Comparison of ENCODE assay signal across 16 cellular contexts in the genomic region with DNA sequence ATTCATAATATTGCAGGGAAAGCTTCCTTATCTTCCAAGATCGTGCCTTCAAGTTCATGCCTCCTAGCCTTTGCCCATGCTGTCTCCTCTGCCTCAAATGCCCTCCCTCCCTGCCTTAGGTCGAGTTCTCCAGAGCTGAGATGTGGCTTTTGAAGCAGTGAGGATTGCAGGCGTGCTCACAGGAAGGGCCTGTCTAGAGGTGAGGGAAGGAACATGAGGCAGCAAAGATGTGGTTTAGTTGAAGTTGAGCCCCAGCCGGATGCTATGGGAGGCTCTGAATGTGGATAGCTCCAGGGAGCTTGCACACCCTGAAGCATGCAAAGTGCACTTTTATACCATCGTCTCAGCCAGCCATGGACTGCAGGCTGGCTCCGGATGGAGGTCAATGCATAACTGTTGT.
DNase-seq lines count a peak whose midpoint lies in the region; FAIRE-seq and TF ChIP-seq lines count a peak whose summit lies in the region.
"Had no signal": no experiment of that assay in that cellular context is flagged by ENCODE, and none has a peak within 500 bp of the region (broad histone marks: within the 10 kb centered on the region; RNA-seq: fewer than 3 reads in every experiment).

No MANE protein-coding gene starts in this region.

- H3K9ac ChIP-seq in mammary epithelial cell (ENCODE audit: insufficient read depth, low read length) (no peak overlapping the region), astrocyte (ENCODE audit: low read length) (no peak overlapping the region), mesendoderm (ENCODE audit: low read length) (no peak overlapping the region)

- no peaks in the 10 kb centered on the region for H3K79me1 ChIP-seq in mesendoderm (ENCODE audit: low read length)

- H2BK15ac ChIP-seq in mesendoderm (replicated peaks; ENCODE audit: low read depth): no peak overlapping the region

- H2BK120ac ChIP-seq in mesendoderm (ENCODE audit: low read depth, low read length): no peak overlapping the region

- no peak overlapping the region for H2BK5ac ChIP-seq in mesendoderm (ENCODE audit: low read length)

- no peaks in the 10 kb centered on the region for H3K4me1 Mint-ChIP-seq in MCF 10A (ENCODE audit: insufficient read depth, unreplicated experiment)
- no peaks in the 10 kb centered on the region for H3K4me1 Mint-ChIP-seq in astrocyte (ENCODE audit: low read depth, unreplicated experiment)
- H3K4me1 Mint-ChIP-seq: CD14-positive monocyte, GM23338 had no signal

- peaks cover 24% of the 10 kb centered on the region for H3K9me3 ChIP-seq in mammary epithelial cell (replicated peaks; ENCODE audit: insufficient read depth, low read length)
- no peaks in the 10 kb centered on the region for H3K9me3 ChIP-seq in astrocyte (ENCODE audit: insufficient read depth, low read depth, low read length)
- H3K9me3 ChIP-seq: Caco-2 had no signal

- H3K9me3 Mint-ChIP-seq in MCF 10A (ENCODE audit: unreplicated experiment): peaks cover 47% of the 10 kb centered on the region
- no peaks in the 10 kb centered on the region for H3K9me3 Mint-ChIP-seq in astrocyte (ENCODE audit: unreplicated experiment)
- H3K9me3 Mint-ChIP-seq: GM23338 had no signal

- no peaks in the 10 kb centered on the region for H3K36me3 ChIP-seq in mammary epithelial cell (ENCODE audit: insufficient read depth, low read length)
- H3K36me3 ChIP-seq in astrocyte (ENCODE audit: insufficient read depth, low read length): no peaks in the 10 kb centered on the region
- no peaks in the 10 kb centered on the region for H3K36me3 ChIP-seq in mesendoderm (ENCODE audit: control insufficient read depth, insufficient read depth, low read length)

- POLR2A ChIA-PET in MCF 10A (lab: Yijun Ruan, JAX): no interaction called here

- BruUV-seq in mammary epithelial cell (replicated peaks; lab: Mats Ljungman, UMichigan) (no TSS peak), MCF 10A (replicated peaks; lab: Mats Ljungman, UMichigan) (no TSS peak)

- H4K5ac ChIP-seq in mesendoderm (ENCODE audit: low read length): no peak overlapping the region

- TF ChIP-seq CTCF in mammary epithelial cell (conservative IDR thresholded peaks at IDR 0.05 in 1 of 2, IDR thresholded peaks at IDR 0.05 in 1 of 2; ENCODE audit: extremely low read depth in 1 of 2, insufficient read depth in 1 of 2, low read depth in 1 of 2, low read length in 2 of 2) (no peak), MCF 10A (IDR thresholded peaks at IDR 0.05; ENCODE audit: unreplicated experiment) (no peak), astrocyte (IDR thresholded peaks at IDR 0.05; ENCODE audit: insufficient read depth, low read depth, low read length) (no peak)

- 14% methylated on average over 6 of the region's 6 CpGs for WGBS in mammary epithelial cell (ENCODE audit: low coverage, missing lambda C conversion rate)
- no CpG with 5 or more reads among the region's 6 CpGs for WGBS in mesendoderm (ENCODE audit: extremely low coverage, insufficient coverage, low lambda C conversion rate)

- no peak overlapping the region for H3K4ac ChIP-seq in mesendoderm (ENCODE audit: low read depth, low read length)

- intact Hi-C loops in mammary epithelial cell (cut with micrococcal nuclease): no loop called here
- intact Hi-C loops in MCF 10A (cut with micrococcal nuclease): no loop called here

- no peak overlapping the region for H3K27ac ChIP-seq in mammary epithelial cell (ENCODE audit: insufficient read depth, low read depth, low read length)
- no peak overlapping the region for H3K27ac ChIP-seq in astrocyte (ENCODE audit: low read depth, low read length)
- no peak overlapping the region for H3K27ac ChIP-seq in mesendoderm (ENCODE audit: low read depth, low read length)
- H3K27ac ChIP-seq: 22Rv1, HL-60 had no signal

- no peak overlapping the region for H4K8ac ChIP-seq in mesendoderm (ENCODE audit: low read depth, low read length)

- H2AK5ac ChIP-seq in mesendoderm (ENCODE audit: low read length): no peak overlapping the region

- H3K23ac ChIP-seq in mesendoderm (ENCODE audit: low read length): no peak overlapping the region

- in situ Hi-C loops in mammary epithelial cell (cut with MboI; ENCODE audit: low sequenced_read_pairs in 2 of 2): no loop called here

- dilution Hi-C loops in mammary epithelial cell (cut with HindIII; ENCODE audit: low sequenced_read_pairs): no loop called here

- CTCF ChIA-PET in mammary epithelial cell (lab: Charles Lee; ENCODE audit: low non-redundant PET) (no interaction called here), MCF 10A (lab: Yijun Ruan, JAX) (interaction anchor here (0.7 kb wide), 1 partner anchor 177 kb away, joined by 3 read pairs; no protein-coding TSS in a partner anchor)

- FAIRE-seq in RCC 7860 (lab: Jason Lieb, UNC) (no peak), astrocyte (lab: Jason Lieb, UNC) (no peak)

- no peaks in the 10 kb centered on the region for H3K27me3 ChIP-seq in mammary epithelial cell (ENCODE audit: insufficient read depth, low read length)
- H3K27me3 ChIP-seq in astrocyte (ENCODE audit: insufficient read depth, low read length): no peaks in the 10 kb centered on the region
- no peaks in the 10 kb centered on the region for H3K27me3 ChIP-seq in mesendoderm (ENCODE audit: insufficient read depth, low read length, poor library complexity)

- H3K56ac ChIP-seq in mesendoderm (ENCODE audit: low read length): no peak overlapping the region

- H3K4me1 ChIP-seq in mammary epithelial cell (ENCODE audit: insufficient read depth, low read length) (no peaks in the 10 kb centered on the region), astrocyte (ENCODE audit: insufficient read depth, low read length) (peaks cover 12% of the 10 kb centered on the region), mesendoderm (ENCODE audit: control insufficient read depth, low read depth, low read length) (no peaks in the 10 kb centered on the region)
- H3K4me1 ChIP-seq: Caco-2 had no signal

- H3K79me2 ChIP-seq in mammary epithelial cell (ENCODE audit: insufficient read depth, low read length): no peaks in the 10 kb centered on the region
- H3K79me2 ChIP-seq in astrocyte (ENCODE audit: insufficient read depth, low read length): no peaks in the 10 kb centered on the region
- H3K79me2 ChIP-seq in mesendoderm (ENCODE audit: control insufficient read depth, insufficient read depth, low read length): no peaks in the 10 kb centered on the region

- H3K36me3 Mint-ChIP-seq in MCF 10A (ENCODE audit: insufficient read depth, unreplicated experiment) (no peaks in the 10 kb centered on the region), astrocyte (ENCODE audit: low read depth, unreplicated experiment) (no peaks in the 10 kb centered on the region)
- H3K36me3 Mint-ChIP-seq: CD14-positive monocyte; CD8-positive, alpha-beta T cell had no signal

- H3K4me3 ChIP-seq in mammary epithelial cell (replicated peaks in 1 of 3; ENCODE audit: insufficient read depth in 1 of 3, low read depth in 2 of 3, low read length in 3 of 3) (no peak overlapping the region), astrocyte (ENCODE audit: insufficient read depth, low read depth, low read length) (no peak overlapping the region), mesendoderm (ENCODE audit: low read length) (no peak overlapping the region)
- H3K4me3 ChIP-seq: GM23338 had no signal

- H3K27ac Mint-ChIP-seq in MCF 10A (ENCODE audit: low read depth, unreplicated experiment): no peak overlapping the region
- H3K27ac Mint-ChIP-seq in astrocyte (ENCODE audit: unreplicated experiment): no peak overlapping the region
- H3K27ac Mint-ChIP-seq: CD8-positive, alpha-beta T cell; GM23338 had no signal

- peak; percentile 33 for DNase-seq in mammary epithelial cell
- DNase-seq in MCF 10A (ENCODE audit: unreplicated experiment): no peak
- DNase-seq in RCC 7860 (ENCODE audit: low spot score): peak; percentile 44
- DNase-seq in astrocyte (ENCODE audit: low read depth): no peak
- no peak for DNase-seq in mesendoderm
- no peak for DNase-seq in occipital lobe (lab: John Stamatoyannopoulos, UW)
- no peak for DNase-seq in NCI-H2081 treated with DMSO at 0.1 percent for 48 hours (lab: John Stamatoyannopoulos, UW)
- DNase-seq: Caco-2; CD8-positive, alpha-beta T cell; DMS 273 treated with DMSO at 0.1 percent for 48 hours; H7; KBM-7 had no signal

- H2AFZ ChIP-seq in mammary epithelial cell (ENCODE audit: low read depth, low read length) (no peak overlapping the region), astrocyte (ENCODE audit: low read depth, low read length) (no peak overlapping the region)
- H2AFZ ChIP-seq: GM23338 had no signal

- H3K4me3 Mint-ChIP-seq in MCF 10A (ENCODE audit: unreplicated experiment) (no peak overlapping the region), astrocyte (ENCODE audit: unreplicated experiment) (no peak overlapping the region)
- H3K4me3 Mint-ChIP-seq: CD14-positive monocyte; CD8-positive, alpha-beta T cell; GM23338 had no signal

- no peak overlapping the region for H3K18ac ChIP-seq in mesendoderm (ENCODE audit: low read length)

- H4K20me1 ChIP-seq in mammary epithelial cell (ENCODE audit: insufficient read depth, low read length): no peaks in the 10 kb centered on the region
- H4K20me1 ChIP-seq in astrocyte (ENCODE audit: insufficient read depth, low read length): no peaks in the 10 kb centered on the region

- H3K4me2 ChIP-seq in mammary epithelial cell (ENCODE audit: insufficient read depth, low read depth, low read length) (no peak overlapping the region), astrocyte (ENCODE audit: low read length) (peak overlapping the region; percentile 65), mesendoderm (ENCODE audit: low read length) (no peak overlapping the region)
- H3K4me2 ChIP-seq: GM23338 had no signal

- H3K27me3 Mint-ChIP-seq in MCF 10A (ENCODE audit: insufficient read depth, unreplicated experiment) (no peaks in the 10 kb centered on the region), astrocyte (ENCODE audit: low read depth, unreplicated experiment) (peaks cover 19% of the 10 kb centered on the region)

Comparison
In these comparisons a context has a peak if more than half of its experiments do, and no peak if none do; other contexts are left out.
1. DNase-seq: peak in mammary epithelial cell (single experiment) and RCC 7860 (single experiment); none in MCF 10A (single experiment), astrocyte (single experiment), mesendoderm (single experiment), occipital lobe (single experiment) and NCI-H2081 treated with DMSO at 0.1 percent for 48 hours (single experiment).